23 cellular contexts compared by ENCODE assay signal in genomic region chr17:41442772-41443171, GRCh38. TPM values are rescaled to one million over a fixed set of nuclear protein-coding genes. Genes with fewer than 3 reads are reported as not detected.
DNase-seq lines count a peak whose midpoint lies in the region; ATAC-seq and FAIRE-seq lines count a peak whose summit lies in the region.
"Had no signal": no experiment of that assay in that cellular context is flagged by ENCODE, and none has a peak within 500 bp of the region (broad histone marks: within the 10 kb centered on the region; RNA-seq: fewer than 3 reads in every experiment).

No MANE protein-coding gene starts in this region.

- ATAC-seq in HG03439 (IDR thresholded peaks at IDR 0.05; ENCODE audit: unreplicated experiment) (no peak), left cardiac atrium (no peak), HG02588 (IDR thresholded peaks at IDR 0.05; ENCODE audit: unreplicated experiment) (no peak)
- ATAC-seq: activated CD8-positive, alpha-beta memory T cell treated with anti-CD3 and anti-CD28 coated beads, Interleukin-2, amount 10 ng/mL, durations not matched to agents 7 days and 5 days; left lung; T-cell had no signal

- no peak for FAIRE-seq in RCC 7860 (lab: Jason Lieb, UNC)
- FAIRE-seq: A204.1, H54 had no signal

- DNase-seq in A172 (ENCODE audit: low spot score) = peak; percentile 70
- DNase-seq in GM04503 (ENCODE audit: low read depth) = peak; percentile 84
- DNase-seq in RCC 7860 (ENCODE audit: low spot score) = peak; percentile 11
- DNase-seq in fibroblast of peridontal ligament (ENCODE audit: extremely low read depth) = peak; percentile 68
- no peak for DNase-seq in DMS153 treated with DMSO at 0.1 percent for 48 hours (lab: John Stamatoyannopoulos, UW; ENCODE audit: unreplicated experiment)
- no peak for DNase-seq in left cardiac atrium
- DNase-seq: activated CD4-positive, alpha-beta T cell treated with anti-CD3 and anti-CD28 coated beads for 48 hours; activated CD8-positive, alpha-beta memory T cell treated with anti-CD3 and anti-CD28 coated beads, Interleukin-2, amount 10 ng/mL, durations not matched to agents 7 days and 5 days; DMS 273 treated with DMSO at 0.1 percent for 48 hours; left lung; NCI-H1436; NCI-H526 treated with DMSO at 0.1 percent for 48 hours; nephron progenitor cell; Right ventricle myocardium superior; T-cell had no signal

- intact Hi-C loops in left cardiac atrium (cut with DNase I) = no loop called here

RNA-seq across cellular contexts. Expression of gene KRT38, which starts 2.0 kb away (rescaled TPM):
- not detected in 2 replicates for total RNA-seq in A172 (2014; rRNA removed; shearing (Covaris generic))
- total RNA-seq in left cardiac atrium = not detected
- total RNA-seq: activated CD8-positive, alpha-beta memory T cell treated with anti-CD3 and anti-CD28 coated beads, Interleukin-2, amount 10 ng/mL, durations not matched to agents 7 days and 5 days; activated T-helper 1 cell treated with anti-CD3 and anti-CD28 coated beads, Interleukin-12 subunit alpha, Interleukin-12 subunit beta, Interleukin-2, Interleukin-4 antibody, amounts not matched to agents 30 ng/mL and 10 ng/mL and 1 ng/mL, durations not matched to agents 14 hours and 24 hours and 36 hours; dermis microvascular lymphatic vessel endothelial cell; left lung; mononuclear cell; Right ventricle myocardium superior; T-cell; temporal lobe had no signal

RNA-seq across cellular contexts. Expression of gene KRT37, which starts 18.4 kb away (rescaled TPM):
- not detected in 2 replicates for total RNA-seq in A172 (2014; rRNA removed; shearing (Covaris generic))
- total RNA-seq in left cardiac atrium = not detected
- total RNA-seq: activated CD8-positive, alpha-beta memory T cell treated with anti-CD3 and anti-CD28 coated beads, Interleukin-2, amount 10 ng/mL, durations not matched to agents 7 days and 5 days; activated T-helper 1 cell treated with anti-CD3 and anti-CD28 coated beads, Interleukin-12 subunit alpha, Interleukin-12 subunit beta, Interleukin-2, Interleukin-4 antibody, amounts not matched to agents 30 ng/mL and 10 ng/mL and 1 ng/mL, durations not matched to agents 14 hours and 24 hours and 36 hours; dermis microvascular lymphatic vessel endothelial cell; left lung; mononuclear cell; Right ventricle myocardium superior; T-cell; temporal lobe had no signal

RNA-seq across cellular contexts. Expression of gene KRT32, which starts 24.4 kb away (rescaled TPM):
- 0.12 TPM in 1 of 2 replicates, not detected in the other for total RNA-seq in A172 (2014; rRNA removed; shearing (Covaris generic))
- total RNA-seq in left cardiac atrium = not detected
- total RNA-seq: activated CD8-positive, alpha-beta memory T cell treated with anti-CD3 and anti-CD28 coated beads, Interleukin-2, amount 10 ng/mL, durations not matched to agents 7 days and 5 days; activated T-helper 1 cell treated with anti-CD3 and anti-CD28 coated beads, Interleukin-12 subunit alpha, Interleukin-12 subunit beta, Interleukin-2, Interleukin-4 antibody, amounts not matched to agents 30 ng/mL and 10 ng/mL and 1 ng/mL, durations not matched to agents 14 hours and 24 hours and 36 hours; dermis microvascular lymphatic vessel endothelial cell; left lung; mononuclear cell; Right ventricle myocardium superior; T-cell; temporal lobe had no signal

RNA-seq across cellular contexts. Expression of gene KRT35, which starts 38.2 kb away (rescaled TPM):
- total RNA-seq in A172 (2014; rRNA removed; shearing (Covaris generic)) = not detected in 2 replicates
- not detected for total RNA-seq in left cardiac atrium
- total RNA-seq: activated CD8-positive, alpha-beta memory T cell treated with anti-CD3 and anti-CD28 coated beads, Interleukin-2, amount 10 ng/mL, durations not matched to agents 7 days and 5 days; activated T-helper 1 cell treated with anti-CD3 and anti-CD28 coated beads, Interleukin-12 subunit alpha, Interleukin-12 subunit beta, Interleukin-2, Interleukin-4 antibody, amounts not matched to agents 30 ng/mL and 10 ng/mL and 1 ng/mL, durations not matched to agents 14 hours and 24 hours and 36 hours; dermis microvascular lymphatic vessel endothelial cell; left lung; mononuclear cell; Right ventricle myocardium superior; T-cell; temporal lobe had no signal

RNA-seq across cellular contexts. Expression of gene KRT31, which starts 45.4 kb away (rescaled TPM):
- total RNA-seq in A172 (2014; rRNA removed; shearing (Covaris generic)) = not detected in 2 replicates
- not detected for total RNA-seq in left cardiac atrium
- total RNA-seq: activated CD8-positive, alpha-beta memory T cell treated with anti-CD3 and anti-CD28 coated beads, Interleukin-2, amount 10 ng/mL, durations not matched to agents 7 days and 5 days; activated T-helper 1 cell treated with anti-CD3 and anti-CD28 coated beads, Interleukin-12 subunit alpha, Interleukin-12 subunit beta, Interleukin-2, Interleukin-4 antibody, amounts not matched to agents 30 ng/mL and 10 ng/mL and 1 ng/mL, durations not matched to agents 14 hours and 24 hours and 36 hours; dermis microvascular lymphatic vessel endothelial cell; left lung; mononuclear cell; Right ventricle myocardium superior; T-cell had no signal

Comparison
In these comparisons a context has a peak if more than half of its experiments do, and no peak if none do; other contexts are left out.
1. DNase-seq: peak in A172 (single experiment), GM04503 (single experiment), RCC 7860 (single experiment) and fibroblast of peridontal ligament (single experiment); none in DMS153 treated with DMSO at 0.1 percent for 48 hours (single experiment) and left cardiac atrium (single experiment).